8 cellular contexts compared by ENCODE assay signal in the genomic region with DNA sequence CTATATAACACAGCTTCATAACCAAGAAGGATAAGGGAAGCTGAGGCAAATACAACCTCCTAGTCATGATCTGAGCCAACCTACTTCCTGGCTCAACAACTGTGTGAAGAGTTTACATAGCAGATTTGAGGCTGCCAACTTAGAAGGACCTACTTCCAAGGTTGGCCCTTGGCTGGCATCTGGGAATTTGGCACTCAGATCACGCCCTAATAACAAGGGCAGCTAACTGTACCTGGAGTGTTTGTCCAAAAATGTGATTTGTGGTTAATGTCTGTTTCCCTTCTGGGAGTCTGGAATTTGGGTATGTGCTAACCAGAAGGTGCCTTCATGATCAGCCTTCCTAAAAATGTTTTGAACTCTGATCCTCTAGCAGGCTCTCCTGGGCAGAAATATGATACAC.
"Had no signal": no experiment of that assay in that cellular context is flagged by ENCODE, and none has a peak within 500 bp of the region (broad histone marks: within the 10 kb centered on the region; RNA-seq: fewer than 3 reads in every experiment).

No MANE protein-coding gene starts in this region.

- H3K27ac Mint-ChIP-seq: HFFc6, IgD-negative memory B cell had no signal

- H3K9me3 ChIP-seq: HAP-1 had no signal

- H3K36me3 ChIP-seq: HAP-1 had no signal

- H3K27me3 Mint-ChIP-seq: IgD-negative memory B cell had no signal

- H3K36me3 Mint-ChIP-seq: IgD-negative memory B cell had no signal

- H3K27ac ChIP-seq: HL-60 had no signal

- DNase-seq: GOT3, HFFc6, KBM-7 had no signal

- H3K4me3 ChIP-seq: HAP-1 had no signal

- H3K9me3 Mint-ChIP-seq: HFFc6 had no signal

- ATAC-seq: HCT116, HepG2 had no signal

- H3K4me3 Mint-ChIP-seq: HFFc6, IgD-negative memory B cell had no signal

- H3K4me1 Mint-ChIP-seq: IgD-negative memory B cell had no signal
